Comparison of ENCODE assay signal across 8 cellular contexts in genomic region chr19:38736413-38737280, GRCh38. TPM values are rescaled to one million over a fixed set of nuclear protein-coding genes. Genes with fewer than 3 reads are reported as not detected.
A peak's percentile ranks its signal among the peaks of the same experiment; 100 is the strongest.
DNase-seq lines count a peak whose midpoint lies in the region; ATAC-seq and TF ChIP-seq lines count a peak whose summit lies in the region.

No MANE protein-coding gene starts in this region.

- H3K27ac Mint-ChIP-seq in activated T-helper 1 cell treated with anti-CD3 and anti-CD28 coated beads, Interleukin-12 subunit alpha, Interleukin-12 subunit beta, Interleukin-2, Interleukin-4 antibody, amounts not matched to agents 30 ng/mL and 10 ng/mL and 1 ng/mL, durations not matched to agents 14 hours and 24 hours and 36 hours: peak overlapping the region; percentile 48

- TF ChIP-seq CTCF in GM12875 (IDR thresholded peaks at IDR 0.05; ENCODE audit: borderline replicate concordance, insufficient read depth, low read depth, low read length): no peak

- DNase-seq in NCI-H774 (lab: John Stamatoyannopoulos, UW) (peak; percentile 46), left cardiac atrium (peak; percentile 66), Kasumi-1 (lab: John Stamatoyannopoulos, UW) (no peak)
- peak; percentile 38 for DNase-seq in activated T-helper 1 cell treated with anti-CD3 and anti-CD28 coated beads, Interleukin-12 subunit alpha, Interleukin-12 subunit beta, Interleukin-2, Interleukin-4 antibody, amounts not matched to agents 30 ng/mL and 10 ng/mL and 1 ng/mL, durations not matched to agents 14 hours and 24 hours and 36 hours (ENCODE audit: low spot score)
- peak; percentile 40 to 58 for DNase-seq in stimulated activated CD4-positive, alpha-beta T cell treated with anti-CD3 and anti-CD28 coated beads, Interleukin-12 subunit alpha, Interleukin-12 subunit beta, amount 100 ng/mL, for 24 hours (ENCODE audit: low read depth in 2 of 2)

- H3K9me3 Mint-ChIP-seq in activated T-helper 1 cell treated with anti-CD3 and anti-CD28 coated beads, Interleukin-12 subunit alpha, Interleukin-12 subunit beta, Interleukin-2, Interleukin-4 antibody, amounts not matched to agents 30 ng/mL and 10 ng/mL and 1 ng/mL, durations not matched to agents 14 hours and 24 hours and 36 hours: no peaks in the 10 kb centered on the region

- intact Hi-C loops in activated T-helper 1 cell treated with anti-CD3 and anti-CD28 coated beads, Interleukin-12 subunit alpha, Interleukin-12 subunit beta, Interleukin-2, Interleukin-4 antibody, amounts not matched to agents 30 ng/mL and 10 ng/mL and 1 ng/mL, durations not matched to agents 14 hours and 24 hours and 36 hours (cut with micrococcal nuclease): loop anchor here (2.0 kb wide), 1 partner anchor 400 kb away; no protein-coding TSS in a partner anchor
- intact Hi-C loops in left cardiac atrium (cut with DNase I): no loop called here

- H3K4me3 ChIP-seq in GM12875 (ENCODE audit: low read depth, low read length): peak overlapping the region; percentile 41

- peaks cover 45% of the 10 kb centered on the region for H3K4me1 Mint-ChIP-seq in activated T-helper 1 cell treated with anti-CD3 and anti-CD28 coated beads, Interleukin-12 subunit alpha, Interleukin-12 subunit beta, Interleukin-2, Interleukin-4 antibody, amounts not matched to agents 30 ng/mL and 10 ng/mL and 1 ng/mL, durations not matched to agents 14 hours and 24 hours and 36 hours (ENCODE audit: low read depth)

- H3K27me3 Mint-ChIP-seq in activated T-helper 1 cell treated with anti-CD3 and anti-CD28 coated beads, Interleukin-12 subunit alpha, Interleukin-12 subunit beta, Interleukin-2, Interleukin-4 antibody, amounts not matched to agents 30 ng/mL and 10 ng/mL and 1 ng/mL, durations not matched to agents 14 hours and 24 hours and 36 hours (ENCODE audit: insufficient read depth): peaks cover 8% of the 10 kb centered on the region

- H3K36me3 Mint-ChIP-seq in activated T-helper 1 cell treated with anti-CD3 and anti-CD28 coated beads, Interleukin-12 subunit alpha, Interleukin-12 subunit beta, Interleukin-2, Interleukin-4 antibody, amounts not matched to agents 30 ng/mL and 10 ng/mL and 1 ng/mL, durations not matched to agents 14 hours and 24 hours and 36 hours (ENCODE audit: low read depth): peaks cover 12% of the 10 kb centered on the region

- H3K4me3 Mint-ChIP-seq in activated T-helper 1 cell treated with anti-CD3 and anti-CD28 coated beads, Interleukin-12 subunit alpha, Interleukin-12 subunit beta, Interleukin-2, Interleukin-4 antibody, amounts not matched to agents 30 ng/mL and 10 ng/mL and 1 ng/mL, durations not matched to agents 14 hours and 24 hours and 36 hours: peak overlapping the region; percentile 61

- ATAC-seq in left cardiac atrium (peak; percentile 18), GM18909 (IDR thresholded peaks at IDR 0.05; ENCODE audit: poor library complexity, unreplicated experiment) (no peak), GM21367 (IDR thresholded peaks at IDR 0.05; ENCODE audit: unreplicated experiment) (no peak)

RNA-seq across cellular contexts. Expression of gene CAPN12, which starts 7.6 kb away (rescaled TPM):
- total RNA-seq in activated T-helper 1 cell treated with anti-CD3 and anti-CD28 coated beads, Interleukin-12 subunit alpha, Interleukin-12 subunit beta, Interleukin-2, Interleukin-4 antibody, amounts not matched to agents 30 ng/mL and 10 ng/mL and 1 ng/mL, durations not matched to agents 14 hours and 24 hours and 36 hours: 1.1 and 2.5 TPM in 2 replicates
- under 1 TPM; 0.77 to 0.81 TPM for total RNA-seq in left cardiac atrium

RNA-seq across cellular contexts. Expression of gene LGALS7, which starts 36.7 kb away (rescaled TPM):
- total RNA-seq in activated T-helper 1 cell treated with anti-CD3 and anti-CD28 coated beads, Interleukin-12 subunit alpha, Interleukin-12 subunit beta, Interleukin-2, Interleukin-4 antibody, amounts not matched to agents 30 ng/mL and 10 ng/mL and 1 ng/mL, durations not matched to agents 14 hours and 24 hours and 36 hours: not detected in 2 replicates
- not detected for total RNA-seq in left cardiac atrium

RNA-seq across cellular contexts. Expression of gene LGALS7B, which starts 52.4 kb away (rescaled TPM):
- total RNA-seq in activated T-helper 1 cell treated with anti-CD3 and anti-CD28 coated beads, Interleukin-12 subunit alpha, Interleukin-12 subunit beta, Interleukin-2, Interleukin-4 antibody, amounts not matched to agents 30 ng/mL and 10 ng/mL and 1 ng/mL, durations not matched to agents 14 hours and 24 hours and 36 hours: not detected in 2 replicates
- total RNA-seq in left cardiac atrium: not detected

Comparison
In these comparisons a context has a peak if more than half of its experiments do, and no peak if none do; other contexts are left out.
1. DNase-seq: peak in NCI-H774 (single experiment), activated T-helper 1 cell treated with anti-CD3 and anti-CD28 coated beads, Interleukin-12 subunit alpha, Interleukin-12 subunit beta, Interleukin-2, Interleukin-4 antibody, amounts not matched to agents 30 ng/mL and 10 ng/mL and 1 ng/mL, durations not matched to agents 14 hours and 24 hours and 36 hours (single experiment), left cardiac atrium (single experiment) and stimulated activated CD4-positive, alpha-beta T cell treated with anti-CD3 and anti-CD28 coated beads, Interleukin-12 subunit alpha, Interleukin-12 subunit beta, amount 100 ng/mL, for 24 hours (2 of 2); none in Kasumi-1 (0 of 2).
2. ATAC-seq: peak in left cardiac atrium (2 of 2); none in GM18909 (single experiment) and GM21367 (single experiment).